In the genomic region with DNA sequence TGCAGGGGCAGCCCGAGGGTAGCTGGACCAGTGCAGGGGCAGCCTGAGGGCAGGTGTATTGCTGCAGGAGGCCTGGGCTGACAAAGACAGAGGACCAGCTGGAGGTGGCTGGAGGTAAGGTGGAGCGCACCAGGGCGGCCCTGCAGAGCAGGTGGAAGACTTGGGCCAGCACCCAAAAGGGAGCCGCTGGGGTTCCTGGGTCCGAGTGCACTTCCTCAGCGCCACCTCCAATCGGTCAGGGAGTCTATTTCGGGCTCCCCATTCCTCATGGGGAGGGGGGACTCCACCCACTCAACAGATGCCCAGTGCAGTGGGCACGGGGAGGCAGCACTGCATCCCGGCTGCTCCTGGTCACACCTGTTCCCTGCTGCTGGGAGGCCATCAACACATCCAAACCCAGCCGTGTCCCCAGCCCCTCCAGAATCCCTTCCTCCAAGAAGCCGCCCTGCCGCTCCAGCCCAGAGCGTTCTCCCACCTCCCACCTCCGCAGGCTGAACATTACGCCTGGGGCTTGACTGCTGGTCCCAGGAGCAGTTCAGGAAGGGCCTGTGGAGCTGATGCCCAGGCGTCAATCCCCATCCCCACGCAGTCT, we compare ENCODE assay signal across 8 cellular contexts. TPM values are rescaled to one million over a fixed set of nuclear protein-coding genes. Genes with fewer than 3 reads are reported as not detected.
DNase-seq lines count a peak whose midpoint lies in the region; ATAC-seq, FAIRE-seq and TF ChIP-seq lines count a peak whose summit lies in the region.

No MANE protein-coding gene starts in this region.

- H3K4ac ChIP-seq in mesendoderm (ENCODE audit: low read depth, low read length) = no peak overlapping the region

- intact Hi-C loops in breast epithelium (cut with DNase I; ENCODE audit: low total_unique reads) (no loop called here), aorta (cut with DNase I) (loop anchor here in 1 of 2 donors (5.0 kb wide), 1 partner anchor 43 kb away; no protein-coding TSS in a partner anchor)

- H3K9me3 ChIP-seq in breast epithelium (no peaks in the 10 kb centered on the region), aorta (ENCODE audit: control insufficient read depth, low read length) (no peaks in the 10 kb centered on the region)

- H2BK120ac ChIP-seq in mesendoderm (ENCODE audit: low read depth, low read length) = no peak overlapping the region

- no peak overlapping the region for H3K23ac ChIP-seq in mesendoderm (ENCODE audit: low read length)

- no peak overlapping the region for H4K8ac ChIP-seq in mesendoderm (ENCODE audit: low read depth, low read length)

- H3K4me2 ChIP-seq in mesendoderm (ENCODE audit: low read length) = peak overlapping the region; percentile 98

- no peak overlapping the region for H2BK5ac ChIP-seq in mesendoderm (ENCODE audit: low read length)

- peaks cover 3% of the 10 kb centered on the region for H3K36me3 Mint-ChIP-seq in activated naive CD4-positive, alpha-beta T cell treated with anti-CD3 and anti-CD28 coated beads, Interleukin-2, amount 50 U/mL, for 24 hours

- H3K4me1 ChIP-seq in breast epithelium = peaks cover 8 to 10% of the 10 kb centered on the region in 2 donors
- peaks cover 4% of the 10 kb centered on the region for H3K4me1 ChIP-seq in mesendoderm (ENCODE audit: control insufficient read depth, low read depth, low read length)
- no peaks in the 10 kb centered on the region for H3K4me1 ChIP-seq in aorta (ENCODE audit: control insufficient read depth in 1 of 2, insufficient read depth in 2 of 2, low read length in 2 of 2)

- H2BK15ac ChIP-seq in mesendoderm (replicated peaks; ENCODE audit: low read depth) = no peak overlapping the region

- H3K9me3 Mint-ChIP-seq in activated naive CD4-positive, alpha-beta T cell treated with anti-CD3 and anti-CD28 coated beads, Interleukin-2, amount 50 U/mL, for 24 hours = peaks cover 5% of the 10 kb centered on the region

- H3K4me3 ChIP-seq in breast epithelium = peak overlapping the region; percentile 74 to 90 (median 77)
- no peak overlapping the region for H3K4me3 ChIP-seq in mesendoderm (ENCODE audit: low read length)
- no peak overlapping the region for H3K4me3 ChIP-seq in aorta (ENCODE audit: low read length in 2 of 2)

- H3K27ac ChIP-seq in breast epithelium (no peak overlapping the region), mesendoderm (ENCODE audit: low read depth, low read length) (no peak overlapping the region), aorta (ENCODE audit: low read depth in 1 of 2, low read length in 2 of 2) (no peak overlapping the region)

- peak overlapping the region; percentile 99 for H3K4me3 Mint-ChIP-seq in activated naive CD4-positive, alpha-beta T cell treated with anti-CD3 and anti-CD28 coated beads, Interleukin-2, amount 50 U/mL, for 24 hours

- H3K79me2 ChIP-seq in mesendoderm (ENCODE audit: control insufficient read depth, insufficient read depth, low read length) = peaks cover 14% of the 10 kb centered on the region

- no CpG with 5 or more reads among the region's 18 CpGs for WGBS in mesendoderm (ENCODE audit: extremely low coverage, insufficient coverage, low lambda C conversion rate)
- 75 to 76% methylated on average over 18 of the region's 18 CpGs for WGBS in aorta, 2 donors

- no peaks in the 10 kb centered on the region for H3K27me3 ChIP-seq in breast epithelium
- no peaks in the 10 kb centered on the region for H3K27me3 ChIP-seq in mesendoderm (ENCODE audit: insufficient read depth, low read length, poor library complexity)
- H3K27me3 ChIP-seq in aorta (ENCODE audit: control insufficient read depth in 1 of 2, insufficient read depth in 2 of 2, low read length in 1 of 2) = no peaks in the 10 kb centered on the region

- FAIRE-seq in GM19239 (lab: Jason Lieb, UNC) = no peak

- no peak for DNase-seq in activated naive CD4-positive, alpha-beta T cell treated with anti-CD3 and anti-CD28 coated beads, Interleukin-2, amount 50 U/mL, for 16 hours
- no peak for DNase-seq in breast epithelium (ENCODE audit: low spot score in 2 of 2)
- peak; percentile 18 for DNase-seq in mesendoderm
- peak; percentile 46 to 73 for DNase-seq in aorta
- no peak for DNase-seq in hypothalamus (lab: John Stamatoyannopoulos, UW)
- DNase-seq in GM19239 (ENCODE audit: insufficient read length, low spot score) = no peak

- peaks cover 46% of the 10 kb centered on the region for H3K4me1 Mint-ChIP-seq in activated naive CD4-positive, alpha-beta T cell treated with anti-CD3 and anti-CD28 coated beads, Interleukin-2, amount 50 U/mL, for 24 hours

- no peak overlapping the region for H3K18ac ChIP-seq in mesendoderm (ENCODE audit: low read length)

- H3K9ac ChIP-seq in mesendoderm (ENCODE audit: low read length) = no peak overlapping the region

- ATAC-seq in aorta (ENCODE audit: low FRiP score) (no peak), HG03039 (IDR thresholded peaks at IDR 0.05; ENCODE audit: unreplicated experiment) (no peak)

- H3K79me1 ChIP-seq in mesendoderm (ENCODE audit: low read length) = peaks cover 24% of the 10 kb centered on the region

- no peak overlapping the region for H4K5ac ChIP-seq in mesendoderm (ENCODE audit: low read length)

- no peak overlapping the region for H2AK5ac ChIP-seq in mesendoderm (ENCODE audit: low read length)

- no peak for TF ChIP-seq POLR2A in breast epithelium (IDR thresholded peaks at IDR 0.05)

- no peak overlapping the region for H3K56ac ChIP-seq in mesendoderm (ENCODE audit: low read length)

- peaks cover 4% of the 10 kb centered on the region for H3K27me3 Mint-ChIP-seq in activated naive CD4-positive, alpha-beta T cell treated with anti-CD3 and anti-CD28 coated beads, Interleukin-2, amount 50 U/mL, for 24 hours

- peak overlapping the region; percentile 88 for H3K27ac Mint-ChIP-seq in activated naive CD4-positive, alpha-beta T cell treated with anti-CD3 and anti-CD28 coated beads, Interleukin-2, amount 50 U/mL, for 24 hours

- no peak for TF ChIP-seq CTCF in breast epithelium (IDR thresholded peaks at IDR 0.05)

- H3K36me3 ChIP-seq in breast epithelium = no peaks in the 10 kb centered on the region
- H3K36me3 ChIP-seq in mesendoderm (ENCODE audit: control insufficient read depth, insufficient read depth, low read length) = no peaks in the 10 kb centered on the region
- no peaks in the 10 kb centered on the region for H3K36me3 ChIP-seq in aorta (ENCODE audit: control insufficient read depth in 1 of 2, insufficient read depth in 2 of 2, low read length in 1 of 2)

RNA-seq across cellular contexts. Expression of gene LRPAP1, which starts 1.5 kb away (rescaled TPM):
- 100 to 1,000 TPM; 104 to 204 (median 111) TPM for total RNA-seq in breast epithelium
- 46.7 TPM for polyA plus RNA-seq in mesendoderm (2013, experiment 1 of 2)
- 50.6 TPM for polyA plus RNA-seq in mesendoderm (2013, experiment 2 of 2)
- total RNA-seq in aorta = 100 to 1,000 TPM; 128 to 136 TPM
- polyA plus RNA-seq in aorta = 100 to 1,000 TPM in 1 of 2 donors, 10 to 100 TPM in 1; 95.4 to 196 TPM

Comparison
In these comparisons a context has a peak if more than half of its experiments do, and no peak if none do; other contexts are left out.
1. DNase-seq: peak in mesendoderm (single experiment) and aorta (2 of 2); none in activated naive CD4-positive, alpha-beta T cell treated with anti-CD3 and anti-CD28 coated beads, Interleukin-2, amount 50 U/mL, for 16 hours (single experiment), breast epithelium (0 of 2), hypothalamus (0 of 51) and GM19239 (single experiment).
2. H3K4me3 ChIP-seq: peak in breast epithelium (3 of 3); none in mesendoderm (single experiment) and aorta (0 of 2).